ENCODE assay signal across 2 cellular contexts in genomic region chr16:2090481-2090797, GRCh38.
TF ChIP-seq lines count a peak whose summit lies in the region.

No MANE protein-coding gene starts in this region.

TF ChIP-seq in IMR-90, 13 proteins besides CTCF, POLR2A, EP300 and RAD21:
- no peak for TF ChIP-seq MAFK (IDR thresholded peaks at IDR 0.05; ENCODE audit: low read depth, low read length)
- no peak for TF ChIP-seq BHLHE40 (IDR thresholded peaks at IDR 0.05; ENCODE audit: low read depth, low read length)
- no peak for TF ChIP-seq ELK1 (IDR thresholded peaks at IDR 0.05; ENCODE audit: borderline replicate concordance, low read depth, low read length)
- no peak for TF ChIP-seq SMC3 (IDR thresholded peaks at IDR 0.05; ENCODE audit: low read depth, low read length)
- no peak for TF ChIP-seq MXI1 (IDR thresholded peaks at IDR 0.05; ENCODE audit: borderline replicate concordance, low read depth, low read length)
- no peak for TF ChIP-seq NFE2L2 (IDR thresholded peaks at IDR 0.05; ENCODE audit: low read depth, low read length)
- no peak for TF ChIP-seq CEBPB (IDR thresholded peaks at IDR 0.05; ENCODE audit: low read depth, low read length)
- TF ChIP-seq RFX5 (IDR thresholded peaks at IDR 0.05; ENCODE audit: low read depth, low read length) = no peak
- no peak for TF ChIP-seq MAZ (IDR thresholded peaks at IDR 0.05; ENCODE audit: borderline replicate concordance, low read depth, low read length)
- no peak for TF ChIP-seq FOS (IDR thresholded peaks at IDR 0.05; ENCODE audit: low read depth, low read length)
- no peak for TF ChIP-seq USF2 (IDR thresholded peaks at IDR 0.05; ENCODE audit: low read depth, low read length)
- no peak for TF ChIP-seq CHD1 (IDR thresholded peaks at IDR 0.05; ENCODE audit: low read depth, low read length)
- no peak for TF ChIP-seq RCOR1 (IDR thresholded peaks at IDR 0.05; ENCODE audit: insufficient replicate concordance, low read length)

TF ChIP-seq in HepG2, 621 proteins besides CTCF, POLR2A, EP300 and RAD21:
- TF ChIP-seq AGO2 (optimal IDR thresholded peaks at IDR 0.05; ENCODE audit: low read depth, low read length) (peak; percentile 61), TFDP2 (CRISPR knock-in tag; IDR thresholded peaks at IDR 0.05) (no peak)
